ENCODE assay signal across 1 cellular context in the genomic region with DNA sequence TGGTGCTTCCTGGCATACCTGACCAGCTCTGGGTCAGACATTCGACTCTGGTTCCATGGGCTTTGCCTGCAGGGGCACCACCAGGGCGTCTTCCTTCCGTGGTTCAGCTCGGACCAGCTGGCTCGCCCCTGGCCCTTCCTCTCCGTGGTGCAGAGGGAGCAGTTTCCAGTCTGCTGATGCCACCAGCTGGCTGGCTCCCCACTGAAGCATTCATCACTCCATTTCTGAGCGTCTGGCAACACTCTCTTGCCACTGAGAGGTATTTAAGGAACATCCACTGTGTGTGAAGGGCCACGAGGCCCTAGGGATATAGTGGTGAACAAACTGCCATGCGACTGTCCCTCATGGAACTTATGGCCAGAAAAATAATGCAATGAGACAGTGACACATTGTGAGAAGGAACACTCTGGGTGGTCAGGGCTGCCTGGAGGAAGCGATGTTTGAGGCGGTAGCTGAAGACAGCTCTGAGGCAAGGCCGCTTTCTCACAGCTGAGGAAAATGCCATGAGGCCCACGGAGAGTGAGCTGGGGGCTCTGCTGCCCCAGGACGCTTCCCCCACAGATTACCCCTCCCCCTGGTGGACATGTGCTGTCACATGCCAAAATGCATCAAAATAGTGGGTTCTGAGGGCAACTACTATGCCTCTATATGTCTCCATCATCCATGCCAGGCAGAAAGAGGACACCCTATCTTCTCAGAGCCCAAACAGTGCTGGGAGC.
TF ChIP-seq lines count a peak whose summit lies in the region.

No MANE protein-coding gene starts in this region.

TF ChIP-seq in H1, 55 proteins besides CTCF, POLR2A, EP300 and RAD21:
- TF ChIP-seq RBBP5 (IDR thresholded peaks at IDR 0.05; ENCODE audit: borderline replicate concordance, low read depth, low read length) (no peak), CBX8 (IDR thresholded peaks at IDR 0.05; ENCODE audit: borderline replicate concordance, low read depth, low read length) (no peak), EZH2 (IDR thresholded peaks at IDR 0.05; ENCODE audit: low read depth, low read length, severe bottlenecking) (no peak), SUZ12 (IDR thresholded peaks at IDR 0.05; ENCODE audit: low read length) (no peak), HDAC6 (IDR thresholded peaks at IDR 0.05; ENCODE audit: low read depth, low read length) (no peak), CEBPB (IDR thresholded peaks at IDR 0.05; ENCODE audit: low read depth, low read length) (no peak), TAF1 (IDR thresholded peaks at IDR 0.05; ENCODE audit: low read depth, low read length) (no peak), E2F6 (IDR thresholded peaks at IDR 0.05) (no peak), PHF8 (conservative IDR thresholded peaks at IDR 0.05; ENCODE audit: low read depth, low read length) (no peak), RFX5 (IDR thresholded peaks at IDR 0.05; ENCODE audit: borderline replicate concordance, low read depth, low read length) (no peak), BRCA1 (IDR thresholded peaks at IDR 0.05; ENCODE audit: low read depth, low read length) (no peak), SP1 (IDR thresholded peaks at IDR 0.05; ENCODE audit: low read depth, low read length) (no peak), JUND (IDR thresholded peaks at IDR 0.05; ENCODE audit: low read length) (no peak), POU5F1 (IDR thresholded peaks at IDR 0.05; ENCODE audit: low read depth, low read length) (no peak), KDM4A (IDR thresholded peaks at IDR 0.05; ENCODE audit: low read depth, low read length, severe bottlenecking) (no peak), RXRA (IDR thresholded peaks at IDR 0.05; ENCODE audit: insufficient read depth, low read depth, low read length) (no peak), SIRT6 (IDR thresholded peaks at IDR 0.05; ENCODE audit: low read length) (no peak), KDM1A (IDR thresholded peaks at IDR 0.05; ENCODE audit: borderline replicate concordance, low read length) (no peak), EGR1 (IDR thresholded peaks at IDR 0.05; ENCODE audit: borderline replicate concordance, low read depth, low read length) (no peak), JUN (IDR thresholded peaks at IDR 0.05; ENCODE audit: low read depth, low read length) (no peak)
